In genomic region chr12:104956870-104957301, GRCh38 we compare ENCODE assay signal across 7 cellular contexts. TPM values are rescaled to one million over a fixed set of nuclear protein-coding genes. Genes with fewer than 3 reads are reported as not detected.
DNase-seq lines count a peak whose midpoint lies in the region; FAIRE-seq and TF ChIP-seq lines count a peak whose summit lies in the region.

No MANE protein-coding gene starts in this region.

- H4K5ac ChIP-seq in H1 (ENCODE audit: insufficient read length, low read depth, low read length), result no peak overlapping the region

- no peak for TF ChIP-seq POLR2A in H1 (IDR thresholded peaks at IDR 0.05; ENCODE audit: control extremely low read depth in 1 of 2, low read depth in 2 of 2, low read length in 2 of 2)

- POLR2A ChIA-PET in H1 (lab: Charles Lee; ENCODE audit: partially characterized antibody), result no interaction called here

- H3K36me3 ChIP-seq in GM06990 (ENCODE audit: control insufficient read depth, insufficient read depth, low read length) (no peaks in the 10 kb centered on the region), H1 (ENCODE audit: control insufficient read depth in 2 of 4, insufficient read depth in 4 of 4, low read length in 3 of 4) (no peaks in the 10 kb centered on the region), kidney (ENCODE audit: control insufficient read depth in 1 of 2, insufficient read depth in 2 of 2, low read length in 2 of 2) (no peaks in the 10 kb centered on the region)

- TF ChIP-seq RAD21 in H1 (IDR thresholded peaks at IDR 0.05 in 1 of 2, conservative IDR thresholded peaks at IDR 0.05 in 1 of 2; ENCODE audit: low read depth in 2 of 2, low read length in 2 of 2), result no peak

- H3K23ac ChIP-seq in H1 (ENCODE audit: insufficient read length), result no peak overlapping the region

- no peak overlapping the region for H2BK12ac ChIP-seq in H1 (ENCODE audit: low read depth, low read length)

- H3K18ac ChIP-seq in H1 (ENCODE audit: extremely low read depth, low read length), result no peak overlapping the region

- H2BK20ac ChIP-seq in H1 (ENCODE audit: low read length), result no peak overlapping the region

- H3K9ac ChIP-seq in H1 (replicated peaks in 1 of 4; ENCODE audit: extremely low read depth in 1 of 4, low read depth in 3 of 4, low read length in 3 of 4) (no peak overlapping the region), kidney (ENCODE audit: low read length in 2 of 2) (no peak overlapping the region)

- TF ChIP-seq CTCF in GM06990 (IDR thresholded peaks at IDR 0.05; ENCODE audit: insufficient read depth, low read length, poor library complexity, severe bottlenecking) (no peak), H1 (IDR thresholded peaks at IDR 0.05; ENCODE audit: control extremely low read depth in 1 of 3, insufficient read depth in 1 of 3, low read depth in 1 of 3, low read length in 3 of 3) (no peak), retinal pigment epithelial cell (conservative IDR thresholded peaks at IDR 0.05; ENCODE audit: low read depth, low read length) (no peak), kidney (IDR thresholded peaks at IDR 0.05; ENCODE audit: borderline replicate concordance, extremely low read depth, insufficient read depth) (no peak)

- H3K4me3 ChIP-seq in GM06990 (replicated peaks; ENCODE audit: low read depth, low read length) (peak overlapping the region; percentile 94), H1 (ENCODE audit: extremely low read depth in 1 of 4, insufficient read depth in 2 of 4, low read depth in 3 of 4, low read length in 4 of 4) (no peak overlapping the region), retinal pigment epithelial cell (ENCODE audit: low read length) (peak overlapping the region; percentile 85), kidney (ENCODE audit: low read length in 2 of 2) (peak overlapping the region in 1 of 2 donors; percentile 67)

- no peak for FAIRE-seq in H1 (lab: Jason Lieb, UNC)
- no peak for FAIRE-seq in kidney (lab: Jason Lieb, UNC)

- H2BK120ac ChIP-seq in H1 (replicated peaks; ENCODE audit: low read depth, low read length), result no peak overlapping the region

- intact Hi-C loops in kidney (cut with DNase I), result no loop called here

- H3K9me3 ChIP-seq in H1 (ENCODE audit: insufficient read depth in 2 of 2, low read depth in 1 of 2, low read length in 1 of 2) (no peaks in the 10 kb centered on the region), kidney (ENCODE audit: control insufficient read depth in 1 of 2, low read length in 2 of 2) (no peaks in the 10 kb centered on the region)

- no peaks in the 10 kb centered on the region for H3K27me3 ChIP-seq in GM06990 (replicated peaks; ENCODE audit: control insufficient read depth, insufficient read depth, low read length)
- peaks cover 0 to 16% (median 10%) of the 10 kb centered on the region in 4 experiments; a peak in 6 of 7 replicates for H3K27me3 ChIP-seq in H1 (replicated peaks in 1 of 4; ENCODE audit: control insufficient read depth in 3 of 4, extremely low read depth in 1 of 4, insufficient read depth in 3 of 4, low read length in 3 of 4)

- no peak for DNase-seq in GM06990 (ENCODE audit: extremely low read depth, insufficient read length)
- DNase-seq in NCI-H69 (lab: John Stamatoyannopoulos, UW), result peak; percentile 33
- no peak for DNase-seq in H1 (ENCODE audit: low read depth in 1 of 2, low spot score in 2 of 2)
- DNase-seq in retinal pigment epithelial cell (ENCODE audit: low read depth), result no peak
- DNase-seq in kidney, result no peak
- DNase-seq in HuH-7 (ENCODE audit: low spot score), result no peak
- DNase-seq in KBM-7, result no peak

- peaks cover 7% of the 10 kb centered on the region; the same call in 1 of the 2 replicates for H3K23me2 ChIP-seq in H1 (ENCODE audit: low read depth, low read length)

- H2AFZ ChIP-seq in H1 (ENCODE audit: low read length), result no peak overlapping the region

- in situ Hi-C loops in KBM-7 (cut with MboI; ENCODE audit: low pct_unique_long_range_greater_than_20kb, low sequenced_read_pairs), result no loop called here

- no peak overlapping the region for H4K91ac ChIP-seq in H1 (replicated peaks; ENCODE audit: insufficient read length, low read length)

- H3K4me1 ChIP-seq in H1 (replicated peaks in 1 of 4; ENCODE audit: control insufficient read depth in 3 of 4, insufficient read depth in 4 of 4, low read length in 3 of 4) (0 out of 7 replicates have a peak, but pooled peaks cover 0 to 2% (median 0%) of the 10 kb centered on the region in 4 experiments), kidney (ENCODE audit: control insufficient read depth in 1 of 2, insufficient read depth in 1 of 2, low read depth in 1 of 2, low read length in 2 of 2) (peaks cover 5 to 6% of the 10 kb centered on the region in 2 donors)

- no peak for TF ChIP-seq EP300 in H1 (IDR thresholded peaks at IDR 0.05; ENCODE audit: borderline replicate concordance in 1 of 2, low read depth in 2 of 2, low read length in 2 of 2)

- peak overlapping the region; percentile 70 to 78; a peak in 2 of 4 replicates for H3K4me2 ChIP-seq in H1 (ENCODE audit: insufficient read depth in 1 of 2, low read depth in 2 of 2, low read length in 2 of 2)

- no peak overlapping the region for H3K56ac ChIP-seq in H1 (replicated peaks; ENCODE audit: insufficient read length, low read depth, low read length)

- CTCF ChIA-PET in H1 (lab: Charles Lee; ENCODE audit: partially characterized antibody), result no interaction called here

- no peak overlapping the region for H2BK5ac ChIP-seq in H1 (ENCODE audit: low read depth, low read length)

- no peak overlapping the region for H3K14ac ChIP-seq in H1 (ENCODE audit: insufficient read length)

- no peak overlapping the region for H3K4ac ChIP-seq in H1 (replicated peaks; ENCODE audit: insufficient read length, low read depth, low read length)

- no peak overlapping the region for H3K27ac ChIP-seq in H1 (ENCODE audit: low read depth, low read length)
- no peak overlapping the region for H3K27ac ChIP-seq in kidney (ENCODE audit: low read depth in 2 of 2, low read length in 2 of 2)

- no peaks in the 10 kb centered on the region for H4K20me1 ChIP-seq in H1 (replicated peaks in 1 of 2; ENCODE audit: control insufficient read depth in 1 of 2, insufficient read depth in 2 of 2, low read length in 2 of 2)

- no peaks in the 10 kb centered on the region for H3K79me1 ChIP-seq in H1 (ENCODE audit: low read depth, low read length)

- 80% methylated on average over 7 of the region's 7 CpGs; no CpG with 5 or more reads in 1 of the 2 experiments for WGBS in H1 (ENCODE audit: extremely low coverage in 1 of 2, insufficient coverage in 1 of 2, insufficient read length in 1 of 2, insufficient replicate concordance in 2 of 2, low coverage in 1 of 2, low lambda C conversion rate in 2 of 2, missing lambda C conversion rate in 1 of 2), 2 experiments

- no peak overlapping the region for H2AK5ac ChIP-seq in H1 (ENCODE audit: low read depth, low read length)

- H3K79me2 ChIP-seq in H1 (ENCODE audit: control insufficient read depth in 1 of 2, insufficient read depth in 2 of 2, low read length in 2 of 2), result no peaks in the 10 kb centered on the region

- no peak overlapping the region for H2BK15ac ChIP-seq in H1 (ENCODE audit: low read length)

- H4K8ac ChIP-seq in H1 (ENCODE audit: extremely low read depth, insufficient read depth, low read length), result no peak overlapping the region

TF ChIP-seq in H1, 55 proteins besides CTCF, POLR2A, EP300 and RAD21 (continues in another document):
- TF ChIP-seq SAP30 (IDR thresholded peaks at IDR 0.05; ENCODE audit: insufficient read depth, insufficient replicate concordance, low read length) (no peak), PHF8 (conservative IDR thresholded peaks at IDR 0.05; ENCODE audit: low read depth, low read length) (no peak), TBP (IDR thresholded peaks at IDR 0.05; ENCODE audit: low read depth, low read length) (no peak), ASH2L (IDR thresholded peaks at IDR 0.05; ENCODE audit: low read length) (no peak), MAFK (IDR thresholded peaks at IDR 0.05; ENCODE audit: low read depth, low read length) (no peak), HDAC6 (IDR thresholded peaks at IDR 0.05; ENCODE audit: low read depth, low read length) (no peak), EGR1 (IDR thresholded peaks at IDR 0.05; ENCODE audit: borderline replicate concordance, low read depth, low read length) (no peak), KDM4A (IDR thresholded peaks at IDR 0.05; ENCODE audit: low read depth, low read length, severe bottlenecking) (no peak), SP2 (IDR thresholded peaks at IDR 0.05; ENCODE audit: low read length) (no peak)
- TF ChIP-seq, protein P1, sequence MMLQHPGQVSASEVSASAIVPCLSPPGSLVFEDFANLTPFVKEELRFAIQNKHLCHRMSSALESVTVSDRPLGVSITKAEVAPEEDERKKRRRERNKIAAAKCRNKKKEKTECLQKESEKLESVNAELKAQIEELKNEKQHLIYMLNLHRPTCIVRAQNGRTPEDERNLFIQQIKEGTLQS (IDR thresholded peaks at IDR 0.05; ENCODE audit: insufficient read depth, low read depth, low read length), result no peak

RNA-seq across cellular contexts. Expression of gene SLC41A2, which starts 1.2 kb away (rescaled TPM):
- 3.0 and 4.7 TPM in 2 replicates for total RNA-seq in H1 (2021; fragmentation: NEBNext Ultra II Directional; extraction: Animal tissue kit (Norgen Biotek cat#: 25700))
- polyA plus RNA-seq in H1 (2011; rRNA removed), result 0.66 and 0.79 TPM in 2 replicates
- 0.62 TPM for polyA plus RNA-seq in H1 (2011; cell fraction: cytosol; rRNA removed)
- polyA plus RNA-seq in H1 (2011; cell fraction: nucleus; rRNA removed), result 0.09 TPM
- polyA plus RNA-seq in H1 (2012, experiment 1 of 2), result 0.76 to 1.1 TPM (median 0.83 TPM) in 4 replicates
- polyA plus RNA-seq in H1 (2012, experiment 2 of 2), result 0.24 TPM
- polyA plus RNA-seq in H1 (2013, experiment 1 of 2), result 2.3 TPM
- 2.6 TPM for polyA plus RNA-seq in H1 (2013, experiment 2 of 2)
- polyA minus RNA-seq in H1 (2011; rRNA and poly(A)+ RNA removed), result 0.85 and 2.0 TPM in 2 replicates
- polyA minus RNA-seq in H1 (2011; cell fraction: cytosol; rRNA and poly(A)+ RNA removed), result 1.2 TPM
- polyA minus RNA-seq in H1 (2011; cell fraction: nucleus; rRNA and poly(A)+ RNA removed), result 2.1 TPM
- total RNA-seq in kidney, result 27.6 TPM
- polyA plus RNA-seq in kidney (ENCODE audit: insufficient read depth, low read depth, low replicate concordance), result 3.2 TPM

RNA-seq across cellular contexts. Expression of gene NOPCHAP1, which starts 29.2 kb away (rescaled TPM):
- 39.5 and 43.7 TPM in 2 replicates for total RNA-seq in H1 (2021; fragmentation: NEBNext Ultra II Directional; extraction: Animal tissue kit (Norgen Biotek cat#: 25700))
- polyA plus RNA-seq in H1 (2011; rRNA removed) (14.9 and 17.2 TPM in 2 replicates), kidney (ENCODE audit: insufficient read depth, low read depth, low replicate concordance) (14.8 TPM)
- polyA plus RNA-seq in H1 (2011; cell fraction: cytosol; rRNA removed), result 16.0 TPM
- 19.5 TPM for polyA plus RNA-seq in H1 (2011; cell fraction: nucleus; rRNA removed)
- polyA plus RNA-seq in H1 (2012, experiment 1 of 2), result 19.2 to 51.3 TPM (median 39.9 TPM) in 4 replicates
- 11.9 TPM for polyA plus RNA-seq in H1 (2012, experiment 2 of 2)
- polyA plus RNA-seq in H1 (2013, experiment 1 of 2), result 30.6 TPM
- polyA plus RNA-seq in H1 (2013, experiment 2 of 2), result 33.2 TPM
- 18.7 and 21.9 TPM in 2 replicates for polyA minus RNA-seq in H1 (2011; rRNA and poly(A)+ RNA removed)
- 21.9 TPM for polyA minus RNA-seq in H1 (2011; cell fraction: cytosol; rRNA and poly(A)+ RNA removed)
- 21.9 TPM for polyA minus RNA-seq in H1 (2011; cell fraction: nucleus; rRNA and poly(A)+ RNA removed)
- total RNA-seq in kidney, result 15.3 TPM

Comparison
In these comparisons a context has a peak if more than half of its experiments do, and no peak if none do; other contexts are left out.
1. H3K4me3 ChIP-seq: peak in GM06990 (single experiment) and retinal pigment epithelial cell (single experiment); none in H1 (0 of 4).